17 cellular contexts compared by ENCODE assay signal in genomic region chr6:1111361-1111760, GRCh38.
DNase-seq lines count a peak whose midpoint lies in the region; ATAC-seq, FAIRE-seq and TF ChIP-seq lines count a peak whose summit lies in the region.
"Had no signal": no experiment of that assay in that cellular context is flagged by ENCODE, and none has a peak within 500 bp of the region (broad histone marks: within the 10 kb centered on the region; RNA-seq: fewer than 3 reads in every experiment).

No MANE protein-coding gene starts in this region.

- no peak for DNase-seq in A549 (ENCODE audit: low read depth in 1 of 2, low spot score in 1 of 2)
- no peak for DNase-seq in PC-3
- DNase-seq in osteoblast (ENCODE audit: insufficient read length, low spot score, missing footprints), result no peak
- no peak for DNase-seq in NCI-H2081 treated with DMSO at 0.1 percent for 48 hours (lab: John Stamatoyannopoulos, UW)
- DNase-seq in activated naive CD4-positive, alpha-beta T cell treated with anti-CD3 and anti-CD28 coated beads, Interleukin-2, amount 50 U/mL, for 16 hours, result no peak
- DNase-seq in cerebellar nuclear complex (lab: John Stamatoyannopoulos, UW), result no peak
- DNase-seq: DMS153, HFFc6, MM.1S, NCI-H2029, NCI-H2171 treated with DMSO at 0.1 percent for 48 hours, NCI-H748 treated with DMSO at 0.1 percent for 48 hours had no signal

- TF ChIP-seq RAD21 in A549 (conservative IDR thresholded peaks at IDR 0.05 in 1 of 2, IDR thresholded peaks at IDR 0.05 in 1 of 2), result no peak

- H3K4me1 ChIP-seq in A549 (peaks cover 9% of the 10 kb centered on the region; the same call in 1 of the 3 replicates), PC-3 (ENCODE audit: insufficient read depth, low read length) (no peaks in the 10 kb centered on the region), osteoblast (ENCODE audit: insufficient read depth, low read length) (no peaks in the 10 kb centered on the region)
- H3K4me1 ChIP-seq: BLaER1 treated with 17β-estradiol and CSF1 and Interleukin-3, amounts not matched to agents 10 nM and 100 nM had no signal

- H2AFZ ChIP-seq in PC-3 (ENCODE audit: low read length), result no peak overlapping the region
- peak overlapping the region; percentile 70 for H2AFZ ChIP-seq in osteoblast (ENCODE audit: low read length)

- H3K79me2 ChIP-seq in PC-3 (ENCODE audit: low read length) (no peaks in the 10 kb centered on the region), osteoblast (ENCODE audit: insufficient read depth, low read length) (no peaks in the 10 kb centered on the region)

- H3K27me3 ChIP-seq in PC-3 (ENCODE audit: low read length), result peaks cover 73% of the 10 kb centered on the region
- H3K27me3 ChIP-seq in osteoblast (ENCODE audit: insufficient read depth, low read length), result no peaks in the 10 kb centered on the region
- H3K27me3 ChIP-seq: BLaER1 treated with 17β-estradiol and CSF1 and Interleukin-3, amounts not matched to agents 10 nM and 100 nM; SJSA1 had no signal

- ATAC-seq in A549, result no peak
- ATAC-seq in PC-3, result no peak
- peak; percentile 62 for ATAC-seq in esophagus mucosa
- ATAC-seq in HG02938 (IDR thresholded peaks at IDR 0.05; ENCODE audit: unreplicated experiment), result no peak

- no peak for TF ChIP-seq EP300 in A549 (IDR thresholded peaks at IDR 0.05)

- H3K4me2 ChIP-seq in A549, result peak overlapping the region; percentile 54
- H3K4me2 ChIP-seq in PC-3 (ENCODE audit: low read length), result peak overlapping the region; percentile 36; the same call in 1 of the 2 replicates
- peak overlapping the region; percentile 33 for H3K4me2 ChIP-seq in osteoblast (ENCODE audit: insufficient read depth, low read length)
- H3K4me2 ChIP-seq: BLaER1 treated with 17β-estradiol and CSF1 and Interleukin-3, amounts not matched to agents 10 nM and 100 nM had no signal

- no peak for TF ChIP-seq POLR2A in A549 (IDR thresholded peaks at IDR 0.05; ENCODE audit: low read length)

- no peak for FAIRE-seq in A549 (lab: Jason Lieb, UNC)
- FAIRE-seq: H54 had no signal

- H3K27ac ChIP-seq in A549 (no peak overlapping the region), PC-3 (ENCODE audit: low read length) (no peak overlapping the region), osteoblast (ENCODE audit: low read depth, low read length) (no peak overlapping the region)
- H3K27ac ChIP-seq: BLaER1 treated with 17β-estradiol and CSF1 and Interleukin-3, amounts not matched to agents 10 nM and 100 nM; SJSA1 had no signal

- H3K9ac ChIP-seq in PC-3 (ENCODE audit: low read length), result no peak overlapping the region
- H3K9ac ChIP-seq: BLaER1 treated with 17β-estradiol and CSF1 and Interleukin-3, amounts not matched to agents 10 nM and 100 nM had no signal

- H3K36me3 ChIP-seq in PC-3 (ENCODE audit: low read depth, low read length) (no peaks in the 10 kb centered on the region), osteoblast (ENCODE audit: insufficient read depth, low read length) (no peaks in the 10 kb centered on the region)
- H3K36me3 ChIP-seq: BLaER1 treated with 17β-estradiol and CSF1 and Interleukin-3, amounts not matched to agents 10 nM and 100 nM; SJSA1 had no signal

- no peak overlapping the region for H3K4me3 ChIP-seq in A549
- no peak overlapping the region for H3K4me3 ChIP-seq in PC-3 (ENCODE audit: low read length)
- no peak overlapping the region for H3K4me3 ChIP-seq in osteoblast (ENCODE audit: insufficient read depth, low read length)
- H3K4me3 ChIP-seq: BLaER1 treated with 17β-estradiol and CSF1 and Interleukin-3, amounts not matched to agents 10 nM and 100 nM; SJSA1 had no signal

- TF ChIP-seq CTCF in A549 (IDR thresholded peaks at IDR 0.05) (no peak), PC-3 (conservative IDR thresholded peaks at IDR 0.05; ENCODE audit: low read depth, low read length) (no peak), osteoblast (IDR thresholded peaks at IDR 0.05; ENCODE audit: extremely low read depth, low read depth, low read length) (no peak)

- no TSS peak for BruUV-seq in PC-3 (replicated peaks; lab: Mats Ljungman, UMichigan)

- H4K20me1 ChIP-seq in PC-3 (ENCODE audit: low read length) (no peaks in the 10 kb centered on the region), osteoblast (ENCODE audit: insufficient read depth, low read length) (no peaks in the 10 kb centered on the region)
- H4K20me1 ChIP-seq: BLaER1 treated with 17β-estradiol and CSF1 and Interleukin-3, amounts not matched to agents 10 nM and 100 nM had no signal

- POLR2A ChIA-PET in A549 (lab: Yijun Ruan, JAX) (interaction anchor here (0.8 kb wide), 1 partner anchor 199 kb away, joined by 3 read pairs; no protein-coding TSS in a partner anchor), PC-3 (lab: Charles Lee; ENCODE audit: unreplicated experiment) (interaction anchor here (0.7 kb wide), 1 partner anchor 649 kb away, joined by 12 read pairs; no protein-coding TSS in a partner anchor)

- H3F3A ChIP-seq in PC-3 (ENCODE audit: low read length, unreplicated experiment), result no peaks in the 10 kb centered on the region

- 26% methylated on average over 6 of the region's 6 CpGs for WGBS in A549 (ENCODE audit: missing lambda C conversion rate)

- CTCF ChIA-PET in A549 (lab: Yijun Ruan, JAX), result interaction anchor here (0.8 kb wide), 1 partner anchor 12 kb away, joined by 4 read pairs; no protein-coding TSS in a partner anchor
- CTCF ChIA-PET in PC-3 (lab: Charles Lee), result no interaction called here

- no peaks in the 10 kb centered on the region for H3K9me2 ChIP-seq in PC-3 (replicated peaks; ENCODE audit: low read length)

- intact Hi-C loops in PC-3 (cut with micrococcal nuclease), result no loop called here

- H3K9me3 ChIP-seq in A549 (no peaks in the 10 kb centered on the region), PC-3 (ENCODE audit: low read length) (no peaks in the 10 kb centered on the region), osteoblast (ENCODE audit: low read depth, low read length) (no peaks in the 10 kb centered on the region)
- H3K9me3 ChIP-seq: BLaER1 treated with 17β-estradiol and CSF1 and Interleukin-3, amounts not matched to agents 10 nM and 100 nM; SJSA1 had no signal

TF ChIP-seq in A549, 52 proteins besides CTCF, POLR2A, EP300 and RAD21:
- no peak for TF ChIP-seq TP53 (CRISPR knock-in tag; IDR thresholded peaks at IDR 0.05)
- no peak for TF ChIP-seq MAZ (IDR thresholded peaks at IDR 0.05; ENCODE audit: borderline replicate concordance, low read depth, low read length)
- TF ChIP-seq POLR2AphosphoS2 (conservative IDR thresholded peaks at IDR 0.05; ENCODE audit: low read length), result no peak
- TF ChIP-seq KDM1A (IDR thresholded peaks at IDR 0.05; ENCODE audit: low read depth), result no peak
- TF ChIP-seq ESRRA (IDR thresholded peaks at IDR 0.05; ENCODE audit: borderline replicate concordance, low read length), result no peak
- TF ChIP-seq MYC (IDR thresholded peaks at IDR 0.05; ENCODE audit: borderline replicate concordance, low read length), result no peak
- TF ChIP-seq GATA3 (IDR thresholded peaks at IDR 0.05; ENCODE audit: borderline replicate concordance), result no peak
- no peak for TF ChIP-seq PHF8 (IDR thresholded peaks at IDR 0.05; ENCODE audit: borderline replicate concordance, low read depth)
- no peak for TF ChIP-seq CEBPB (IDR thresholded peaks at IDR 0.05)
- TF ChIP-seq JUN (IDR thresholded peaks at IDR 0.05), result no peak
- TF ChIP-seq HES2 (IDR thresholded peaks at IDR 0.05), result no peak
- no peak for TF ChIP-seq ATOH8 (CRISPR knock-in tag; IDR thresholded peaks at IDR 0.05; ENCODE audit: low read depth)
- no peak for TF ChIP-seq RFX5 (IDR thresholded peaks at IDR 0.05)
- no peak for TF ChIP-seq HOXB13 (CRISPR knock-in tag; IDR thresholded peaks at IDR 0.05; ENCODE audit: low read depth)
